9 cellular contexts compared by ENCODE assay signal in the genomic region with DNA sequence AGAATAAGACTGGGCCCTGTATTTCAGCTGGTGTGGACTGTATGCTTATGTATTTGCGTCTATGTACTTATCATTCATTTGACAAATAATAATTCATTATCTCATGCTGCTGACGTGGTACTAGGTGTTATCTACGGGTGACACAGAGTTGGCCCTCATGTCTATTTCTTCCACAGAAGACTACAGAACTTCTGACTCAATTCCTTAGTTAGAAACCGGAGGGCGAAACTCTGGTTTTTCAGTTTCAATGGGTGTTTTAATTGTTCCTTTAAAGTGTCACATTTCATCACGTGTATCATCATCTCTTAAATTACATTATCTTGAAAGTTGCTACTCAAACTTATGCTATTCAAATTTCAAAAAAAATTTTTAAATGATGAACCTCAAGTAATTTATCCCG.
A peak's percentile ranks its signal among the peaks of the same experiment; 100 is the strongest.
DNase-seq lines count a peak whose midpoint lies in the region; ATAC-seq, FAIRE-seq and TF ChIP-seq lines count a peak whose summit lies in the region.
"Had no signal": no experiment of that assay in that cellular context is flagged by ENCODE, and none has a peak within 500 bp of the region (broad histone marks: within the 10 kb centered on the region; RNA-seq: fewer than 3 reads in every experiment).

No MANE protein-coding gene starts in this region.

- in situ Hi-C loops in HAP-1 (cut with MboI; ENCODE audit: low sequenced_read_pairs) = loop anchor here (10.0 kb wide), 1 partner anchor 1235 kb away; no protein-coding TSS in a partner anchor

- H3K36me3 Mint-ChIP-seq in activated naive CD4-positive, alpha-beta T cell treated with anti-CD3 and anti-CD28 coated beads for 36 hours (ENCODE audit: low read depth) = no peaks in the 10 kb centered on the region

- H3K4me1 Mint-ChIP-seq in activated naive CD4-positive, alpha-beta T cell treated with anti-CD3 and anti-CD28 coated beads for 36 hours (ENCODE audit: low read depth) = peaks cover 39% of the 10 kb centered on the region

- H3K4me3 Mint-ChIP-seq in activated naive CD4-positive, alpha-beta T cell treated with anti-CD3 and anti-CD28 coated beads for 36 hours = no peak overlapping the region

- no peaks in the 10 kb centered on the region for H3K36me3 ChIP-seq in testis (ENCODE audit: low read depth, missing control alignments)
- H3K36me3 ChIP-seq in HAP-1 (replicated peaks) = no peaks in the 10 kb centered on the region

- TF ChIP-seq POLR2A in testis (IDR thresholded peaks at IDR 0.05) = no peak

- FAIRE-seq in GM18507 (lab: Jason Lieb, UNC) = peak; percentile 74
- FAIRE-seq: G401.6 had no signal

- H3K27me3 ChIP-seq in testis = no peaks in the 10 kb centered on the region
- no peaks in the 10 kb centered on the region for H3K27me3 ChIP-seq in HAP-1 (ENCODE audit: low read depth)

- H3K9me3 Mint-ChIP-seq in activated naive CD4-positive, alpha-beta T cell treated with anti-CD3 and anti-CD28 coated beads for 36 hours = no peaks in the 10 kb centered on the region

- H3K27ac Mint-ChIP-seq in activated naive CD4-positive, alpha-beta T cell treated with anti-CD3 and anti-CD28 coated beads for 36 hours = peak overlapping the region; percentile 84

- H3K27ac ChIP-seq in testis = no peak overlapping the region

- H3K27me3 Mint-ChIP-seq in activated naive CD4-positive, alpha-beta T cell treated with anti-CD3 and anti-CD28 coated beads for 36 hours (ENCODE audit: low read depth) = no peaks in the 10 kb centered on the region

- intact Hi-C loops in activated naive CD4-positive, alpha-beta T cell treated with anti-CD3 and anti-CD28 coated beads for 36 hours (cut with micrococcal nuclease) = loop anchor here (1.0 to 10.0 kb wide), 24 partner anchors 27 to 1068 kb away; partner anchors contain the start of gene SUPT3H
- intact Hi-C loops in testis (cut with DNase I; ENCODE audit: low total_unique reads) = loop anchor here (10.0 kb wide), 1 partner anchor 285 kb away; no protein-coding TSS in a partner anchor

- CTCF ChIA-PET in activated naive CD4-positive, alpha-beta T cell treated with anti-CD3 and anti-CD28 coated beads for 36 hours (lab: Charles Lee) = interaction anchor here (0.7 kb wide), 1 partner anchor 370 kb away, joined by 4 read pairs; no protein-coding TSS in a partner anchor

- no peak for TF ChIP-seq CTCF in testis (IDR thresholded peaks at IDR 0.05)

- H3K4me1 ChIP-seq in testis (peaks cover 5% of the 10 kb centered on the region), HAP-1 (no peaks in the 10 kb centered on the region)

- ATAC-seq in GM21381 (IDR thresholded peaks at IDR 0.05; ENCODE audit: unreplicated experiment) (peak; percentile 57), HG03342 (IDR thresholded peaks at IDR 0.05; ENCODE audit: unreplicated experiment) (peak; percentile 64)

- H3K4me3 ChIP-seq in testis (no peak overlapping the region), HAP-1 (no peak overlapping the region)

- DNase-seq in GM18507 (ENCODE audit: extremely low spot score, insufficient read length, low read depth) (no peak), testis (no peak), HUDEP-2 (lab: John Stamatoyannopoulos, UW; ENCODE audit: unreplicated experiment in 76 of 76) (no peak), HuH-7 (ENCODE audit: low spot score) (no peak), HAP-1 (ENCODE audit: low spot score in 2 of 2) (no peak)
- DNase-seq in activated naive CD4-positive, alpha-beta T cell treated with anti-CD3 and anti-CD28 coated beads for 36 hours = peak; percentile 67

- H3K9me3 ChIP-seq in testis = no peaks in the 10 kb centered on the region
- H3K9me3 ChIP-seq in HAP-1 = no peaks in the 10 kb centered on the region

- WGBS in testis, 2 donors = 84% methylated on average over 7 of the region's 7 CpGs
